1 cellular context compared by ENCODE assay signal in the genomic region with DNA sequence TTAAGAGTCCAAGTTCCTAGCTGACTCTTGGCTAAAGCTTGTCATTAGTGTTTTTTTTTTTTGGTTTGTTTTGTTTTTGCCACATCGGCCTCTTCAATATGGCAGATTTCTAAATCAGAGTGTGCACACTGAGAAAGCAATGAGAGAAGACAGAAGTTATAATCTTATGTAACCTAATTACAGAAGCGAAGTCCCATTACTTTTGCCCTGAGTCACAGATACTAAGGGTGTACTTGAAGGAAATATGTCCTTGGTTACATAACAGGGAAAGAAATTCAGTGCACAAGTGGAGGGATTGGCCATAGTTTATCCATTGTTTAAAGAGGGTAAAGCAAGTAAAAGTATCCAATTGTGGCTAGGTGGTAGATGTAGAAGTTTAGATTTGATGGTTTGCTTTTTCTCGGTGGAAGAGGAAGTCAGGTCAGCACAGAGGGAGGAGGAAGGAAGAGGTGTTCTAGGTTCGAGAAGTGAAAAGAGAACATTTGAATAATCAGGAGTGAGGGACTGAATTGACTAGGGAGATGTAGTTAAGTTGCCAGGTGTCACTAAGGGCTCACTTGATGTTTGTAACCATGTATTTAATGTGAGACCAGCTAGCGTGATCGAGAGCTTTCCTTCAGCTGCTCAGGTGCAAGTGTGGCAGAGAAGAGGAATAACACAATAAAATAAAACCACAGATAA.
TF ChIP-seq lines count a peak whose summit lies in the region.

No MANE protein-coding gene starts in this region.

TF ChIP-seq in WTC11, 78 proteins besides CTCF, POLR2A, EP300 and RAD21:
- TF ChIP-seq, protein P1, sequence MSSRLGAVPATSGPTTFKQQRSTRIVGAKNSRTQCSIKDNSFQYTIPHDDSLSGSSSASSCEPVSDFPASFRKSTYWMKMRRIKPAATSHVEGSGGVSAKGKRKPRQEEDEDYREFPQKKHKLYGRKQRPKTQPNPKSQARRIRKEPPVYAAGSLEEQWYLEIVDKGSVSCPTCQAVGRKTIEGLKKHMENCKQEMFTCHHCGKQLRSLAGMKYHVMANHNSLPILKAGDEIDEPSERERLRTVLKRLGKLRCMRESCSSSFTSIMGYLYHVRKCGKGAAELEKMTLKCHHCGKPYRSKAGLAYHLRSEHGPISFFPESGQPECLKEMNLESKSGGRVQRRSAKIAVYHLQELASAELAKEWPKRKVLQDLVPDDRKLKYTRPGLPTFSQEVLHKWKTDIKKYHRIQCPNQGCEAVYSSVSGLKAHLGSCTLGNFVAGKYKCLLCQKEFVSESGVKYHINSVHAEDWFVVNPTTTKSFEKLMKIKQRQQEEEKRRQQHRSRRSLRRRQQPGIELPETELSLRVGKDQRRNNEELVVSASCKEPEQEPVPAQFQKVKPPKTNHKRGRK (CRISPR knock-in tag; IDR thresholded peaks at IDR 0.05; ENCODE audit: borderline replicate concordance), result no peak
- TF ChIP-seq ESRRA (CRISPR knock-in tag; IDR thresholded peaks at IDR 0.05; ENCODE audit: borderline replicate concordance) (no peak), RELA (CRISPR knock-in tag; IDR thresholded peaks at IDR 0.05; ENCODE audit: borderline replicate concordance) (no peak), ZNF416 (CRISPR knock-in tag; IDR thresholded peaks at IDR 0.05) (no peak), TEAD1 (CRISPR knock-in tag; IDR thresholded peaks at IDR 0.05) (no peak), CREM (CRISPR knock-in tag; IDR thresholded peaks at IDR 0.05) (no peak), ZNF263 (CRISPR knock-in tag; IDR thresholded peaks at IDR 0.05; ENCODE audit: low read depth) (no peak), ZNF121 (CRISPR knock-in tag; IDR thresholded peaks at IDR 0.05) (no peak), MYBL2 (CRISPR knock-in tag; IDR thresholded peaks at IDR 0.05) (no peak), STAT6 (CRISPR knock-in tag; conservative IDR thresholded peaks at IDR 0.05; ENCODE audit: low read depth) (no peak), GTF2I (CRISPR knock-in tag; conservative IDR thresholded peaks at IDR 0.05) (no peak), IRF2 (CRISPR knock-in tag; IDR thresholded peaks at IDR 0.05; ENCODE audit: borderline replicate concordance, low read depth) (no peak), SP1 (CRISPR knock-in tag; conservative IDR thresholded peaks at IDR 0.05) (no peak), HMGA2 (CRISPR knock-in tag; IDR thresholded peaks at IDR 0.05) (no peak), ZNF232 (CRISPR knock-in tag; IDR thresholded peaks at IDR 0.05) (no peak), IRF1 (CRISPR knock-in tag; IDR thresholded peaks at IDR 0.05) (no peak), NR1H2 (CRISPR knock-in tag; IDR thresholded peaks at IDR 0.05) (no peak), ZNF396 (CRISPR knock-in tag; IDR thresholded peaks at IDR 0.05; ENCODE audit: borderline replicate concordance) (no peak)
- TF ChIP-seq, protein P2, sequence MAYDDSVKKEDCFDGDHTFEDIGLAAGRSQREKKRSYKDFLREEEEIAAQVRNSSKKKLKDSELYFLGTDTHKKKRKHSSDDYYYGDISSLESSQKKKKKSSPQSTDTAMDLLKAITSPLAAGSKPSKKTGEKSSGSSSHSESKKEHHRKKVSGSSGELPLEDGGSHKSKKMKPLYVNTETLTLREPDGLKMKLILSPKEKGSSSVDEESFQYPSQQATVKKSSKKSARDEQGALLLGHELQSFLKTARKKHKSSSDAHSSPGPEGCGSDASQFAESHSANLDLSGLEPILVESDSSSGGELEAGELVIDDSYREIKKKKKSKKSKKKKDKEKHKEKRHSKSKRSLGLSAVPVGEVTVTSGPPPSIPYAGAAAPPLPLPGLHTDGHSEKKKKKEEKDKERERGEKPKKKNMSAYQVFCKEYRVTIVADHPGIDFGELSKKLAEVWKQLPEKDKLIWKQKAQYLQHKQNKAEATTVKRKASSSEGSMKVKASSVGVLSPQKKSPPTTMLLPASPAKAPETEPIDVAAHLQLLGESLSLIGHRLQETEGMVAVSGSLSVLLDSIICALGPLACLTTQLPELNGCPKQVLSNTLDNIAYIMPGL (CRISPR knock-in tag; IDR thresholded peaks at IDR 0.05), result no peak
